9 cellular contexts compared by ENCODE assay signal in the genomic region with DNA sequence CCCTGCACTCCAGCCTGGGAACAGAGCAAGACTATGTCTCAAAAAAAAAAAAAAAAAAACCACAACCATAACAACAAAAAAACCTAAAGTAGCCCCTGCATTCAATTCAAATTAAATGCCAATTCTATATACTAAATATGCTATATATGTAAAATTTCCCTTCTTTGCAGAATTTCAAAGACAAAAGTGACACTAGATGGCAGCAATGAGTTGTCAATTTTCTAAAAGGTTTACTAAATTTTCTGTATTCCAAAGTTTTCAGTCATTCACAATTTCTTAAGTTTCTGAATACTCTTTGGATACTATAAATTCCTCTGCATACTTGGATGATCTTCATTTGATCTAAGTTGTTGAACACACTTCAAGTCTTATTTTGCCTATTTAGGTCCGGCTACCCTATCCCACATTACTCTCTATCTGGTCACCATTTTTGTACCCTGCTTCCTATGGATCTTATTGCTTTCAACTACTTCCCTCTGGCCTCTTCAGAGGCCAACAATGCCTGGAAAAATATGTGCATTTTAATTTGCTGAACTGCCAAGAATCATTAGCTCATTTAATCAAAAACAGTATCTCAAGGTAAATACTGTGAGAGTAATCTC. TPM values are rescaled to one million over a fixed set of nuclear protein-coding genes. Genes with fewer than 3 reads are reported as not detected.
DNase-seq lines count a peak whose midpoint lies in the region; ATAC-seq and TF ChIP-seq lines count a peak whose summit lies in the region.
"Had no signal": no experiment of that assay in that cellular context is flagged by ENCODE, and none has a peak within 500 bp of the region (broad histone marks: within the 10 kb centered on the region; RNA-seq: fewer than 3 reads in every experiment).

No MANE protein-coding gene starts in this region.

- no peak for ATAC-seq in GM21360 (IDR thresholded peaks at IDR 0.05; ENCODE audit: unreplicated experiment)

- intact Hi-C loops in MCF 10A (cut with micrococcal nuclease) (loop anchor here (10.0 kb wide), 1 partner anchor 313 kb away; no protein-coding TSS in a partner anchor), breast epithelium (cut with DNase I; ENCODE audit: low total_unique reads) (no loop called here), thyroid gland (cut with DNase I) (no loop called here)

- H3K27ac ChIP-seq in breast epithelium (no peak overlapping the region), thyroid gland (no peak overlapping the region)
- H3K27ac ChIP-seq: brain microvascular endothelial cell had no signal

- POLR2A ChIA-PET in MCF 10A (lab: Yijun Ruan, JAX) = interaction anchor here (1.0 to 6.7 kb wide), 4 partner anchors 10 to 140 kb away, joined by 3 to 61 read pairs (median 16); no protein-coding TSS in a partner anchor

- no peaks in the 10 kb centered on the region for H3K9me3 Mint-ChIP-seq in MCF 10A (ENCODE audit: unreplicated experiment)

- BruUV-seq in MCF 10A (replicated peaks; lab: Mats Ljungman, UMichigan) = no TSS peak

- TF ChIP-seq CTCF in MCF 10A (IDR thresholded peaks at IDR 0.05; ENCODE audit: unreplicated experiment) (peak; percentile 36), breast epithelium (IDR thresholded peaks at IDR 0.05) (peak in 1 of 3 donors; percentile 30), fibroblast of mammary gland (conservative IDR thresholded peaks at IDR 0.05; ENCODE audit: control insufficient read depth, insufficient read depth, low read depth, low read length) (peak; percentile 37), thyroid gland (IDR thresholded peaks at IDR 0.05) (peak in 4 of 6 experiments; percentile 27 to 46 (median 36))

- H3K4me3 Mint-ChIP-seq in MCF 10A (ENCODE audit: unreplicated experiment) = no peak overlapping the region

- H3K4me3 ChIP-seq in breast epithelium (no peak overlapping the region), fibroblast of mammary gland (ENCODE audit: control insufficient read depth, low read depth, low read length) (no peak overlapping the region), thyroid gland (replicated peaks in 1 of 3) (no peak overlapping the region)

- H3K9me3 ChIP-seq in breast epithelium (no peaks in the 10 kb centered on the region), thyroid gland (no peaks in the 10 kb centered on the region)

- peaks cover 0 to 4% of the 10 kb centered on the region in 2 donors for H3K4me1 ChIP-seq in breast epithelium
- peaks cover 7 to 21% of the 10 kb centered on the region in 2 donors for H3K4me1 ChIP-seq in thyroid gland

- no peaks in the 10 kb centered on the region for H3K27me3 ChIP-seq in breast epithelium
- no peaks in the 10 kb centered on the region for H3K27me3 ChIP-seq in thyroid gland
- H3K27me3 ChIP-seq: brain microvascular endothelial cell had no signal

- H3K27ac Mint-ChIP-seq in MCF 10A (ENCODE audit: low read depth, unreplicated experiment) = peak overlapping the region; percentile 27

- CTCF ChIA-PET in MCF 10A (lab: Yijun Ruan, JAX) = interaction anchor here (0.6 to 2.6 kb wide), 9 partner anchors 10 to 209 kb away, joined by 3 to 9 read pairs (median 5); no protein-coding TSS in a partner anchor

- no peak for TF ChIP-seq POLR2A in breast epithelium (IDR thresholded peaks at IDR 0.05)
- no peak for TF ChIP-seq POLR2A in thyroid gland (IDR thresholded peaks at IDR 0.05)

- no peaks in the 10 kb centered on the region for H3K27me3 Mint-ChIP-seq in MCF 10A (ENCODE audit: insufficient read depth, unreplicated experiment)

- H3K4me1 Mint-ChIP-seq in MCF 10A (ENCODE audit: insufficient read depth, unreplicated experiment) = peaks cover 14% of the 10 kb centered on the region

- H3K36me3 Mint-ChIP-seq in MCF 10A (ENCODE audit: insufficient read depth, unreplicated experiment) = peaks cover 97% of the 10 kb centered on the region

- no peaks in the 10 kb centered on the region for H3K36me3 ChIP-seq in breast epithelium
- peaks cover 0 to 10% of the 10 kb centered on the region in 2 donors for H3K36me3 ChIP-seq in thyroid gland

- WGBS in thyroid gland, 2 donors = 75 to 88% methylated on average over 1 of the region's 1 CpG

- DNase-seq in MCF 10A (ENCODE audit: unreplicated experiment) = peak; percentile 34
- no peak for DNase-seq in breast epithelium (ENCODE audit: low spot score in 2 of 2)
- peak; percentile 51 for DNase-seq in RKO (ENCODE audit: low spot score)
- DNase-seq in fibroblast of mammary gland (ENCODE audit: low read depth) = peak; percentile 50
- DNase-seq in thyroid gland = no peak
- DNase-seq in RPMI8226 = no peak
- DNase-seq in NCI-H1436 (lab: John Stamatoyannopoulos, UW) = no peak
- DNase-seq: brain microvascular endothelial cell had no signal

RNA-seq across cellular contexts. Expression of a gene that starts 27.9 kb away (rescaled TPM):
- total RNA-seq in MCF 10A (2022) (882 and 1,027 TPM in 2 replicates), breast epithelium (100 to 1,000 TPM; 386 to 760 (median 480) TPM), thyroid gland (100 to 1,000 TPM; 380 to 454 (median 419) TPM)

RNA-seq across cellular contexts. Expression of a gene that starts 38.6 kb away (rescaled TPM):
- total RNA-seq in MCF 10A (2022) (not detected in 2 replicates), breast epithelium (10 to 100 TPM in 1 of 3 donors, under 1 TPM in 2; 0.33 to 10.4 (median 0.48) TPM), thyroid gland (not detected)

Comparison
In these comparisons a context has a peak if more than half of its experiments do, and no peak if none do; other contexts are left out.
1. DNase-seq: peak in MCF 10A (single experiment), RKO (single experiment) and fibroblast of mammary gland (single experiment); none in breast epithelium (0 of 2), thyroid gland (0 of 2), RPMI8226 (single experiment) and NCI-H1436 (single experiment).